Comparison of ENCODE assay signal across 23 cellular contexts in genomic region chr2:7977900-7978299, GRCh38.
"Had no signal": no experiment of that assay in that cellular context is flagged by ENCODE, and none has a peak within 500 bp of the region (broad histone marks: within the 10 kb centered on the region; RNA-seq: fewer than 3 reads in every experiment).

No MANE protein-coding gene starts in this region.

- H3K4me1 ChIP-seq: esophagus muscularis mucosa, uterus had no signal

- H3K27ac Mint-ChIP-seq: activated B cell treated with CpG ODN at 0.5 μM for 24 hours; activated naive CD4-positive, alpha-beta T cell treated with anti-CD3 and anti-CD28 coated beads for 36 hours; mesothelial cell of epicardium; neural progenitor cell; stimulated activated naive B cell treated with anti-CD40 and anti-IgM and Interleukin-4, amounts not matched to agents 10 μg/mL and 1 μg/mL and 100 μg/mL, for 72 hours had no signal

- H3K4me2 ChIP-seq: neural progenitor cell, smooth muscle cell had no signal

- H3K27ac ChIP-seq: coronary artery, esophagus muscularis mucosa, neural progenitor cell, sigmoid colon, uterus had no signal

- H3K4me3 ChIP-seq: coronary artery, esophagus muscularis mucosa, neural progenitor cell, sigmoid colon, smooth muscle cell, uterus had no signal

- ATAC-seq: left ventricle myocardium superior; naive thymus-derived CD8-positive, alpha-beta T cell; stimulated activated naive B cell treated with anti-CD40 and anti-IgM and Interleukin-4, amounts not matched to agents 10 μg/mL and 1 μg/mL and 100 μg/mL, for 72 hours had no signal

- H3K36me3 ChIP-seq: esophagus muscularis mucosa, neural progenitor cell, sigmoid colon, uterus had no signal

- H3K4me3 Mint-ChIP-seq: activated B cell treated with CpG ODN at 0.5 μM for 24 hours; activated naive CD4-positive, alpha-beta T cell treated with anti-CD3 and anti-CD28 coated beads for 36 hours; activated naive CD8-positive, alpha-beta T cell treated with anti-CD3 and anti-CD28 coated beads, Interleukin-2, amount 10 ng/mL, durations not matched to agents 7 days and 5 days; mesothelial cell of epicardium; naive thymus-derived CD8-positive, alpha-beta T cell; neural progenitor cell; stimulated activated naive B cell treated with anti-CD40 and anti-IgM and Interleukin-4, amounts not matched to agents 10 μg/mL and 1 μg/mL and 100 μg/mL, for 72 hours had no signal

- H3K4me1 Mint-ChIP-seq: activated B cell treated with CpG ODN at 0.5 μM for 24 hours; neural progenitor cell; stimulated activated naive B cell treated with anti-CD40 and anti-IgM and Interleukin-4, amounts not matched to agents 10 μg/mL and 1 μg/mL and 100 μg/mL, for 72 hours had no signal

- H3K27me3 ChIP-seq: esophagus muscularis mucosa, neural progenitor cell, sigmoid colon, uterus had no signal

- H3K36me3 Mint-ChIP-seq: activated naive CD8-positive, alpha-beta T cell treated with anti-CD3 and anti-CD28 coated beads, Interleukin-2, amount 10 ng/mL, durations not matched to agents 7 days and 5 days; naive thymus-derived CD8-positive, alpha-beta T cell; neural progenitor cell; stimulated activated naive B cell treated with anti-CD40 and anti-IgM and Interleukin-4, amounts not matched to agents 10 μg/mL and 1 μg/mL and 100 μg/mL, for 72 hours had no signal

- H2AFZ ChIP-seq: neural progenitor cell had no signal

- H3K9me3 ChIP-seq: uterus had no signal

- DNase-seq: activated B cell treated with CpG ODN at 0.5 μM for 24 hours; activated effector memory CD4-positive, alpha-beta T cell treated with Interleukin-2 at 50 U/mL for 16 hours; activated naive CD4-positive, alpha-beta T cell treated with anti-CD3 and anti-CD28 coated beads for 36 hours; activated naive CD8-positive, alpha-beta T cell treated with anti-CD3 and anti-CD28 coated beads, Interleukin-2, amount 10 ng/mL, durations not matched to agents 7 days and 5 days; activated T-cell treated with anti-CD3 and anti-CD28 coated beads, Interleukin-2, amount 50 U/mL, for 1 hour; amniotic stem cell; cerebellar nuclear complex; hippocampal formation; left ventricle myocardium superior; mammary epithelial cell; naive thymus-derived CD8-positive, alpha-beta T cell; sigmoid colon; stimulated activated CD4-positive, alpha-beta T cell treated with anti-CD3 and anti-CD28 coated beads, Interleukin-15, amount 100 ng/mL, for 24 hours; stimulated activated CD4-positive, alpha-beta T cell treated with anti-CD3 and anti-CD28 coated beads, Interleukin-2, amount 100 ng/mL, for 48 hours; stimulated activated CD8-positive, alpha-beta memory T cell treated with anti-CD3 and anti-CD28 coated beads, Interleukin-4, amount 100 ng/mL, for 48 hours; stimulated activated naive B cell treated with anti-CD40 and anti-IgM and Interleukin-4, amounts not matched to agents 10 μg/mL and 1 μg/mL and 100 μg/mL, for 72 hours; trophoblast cell; uterus had no signal
